In genomic region chr14:95460647-95461478, GRCh38 we compare ENCODE assay signal across 8 cellular contexts. TPM values are rescaled to one million over a fixed set of nuclear protein-coding genes. Genes with fewer than 3 reads are reported as not detected.
DNase-seq lines count a peak whose midpoint lies in the region; ATAC-seq and TF ChIP-seq lines count a peak whose summit lies in the region.

No MANE protein-coding gene starts in this region.

- H3K79me2 ChIP-seq in smooth muscle cell (ENCODE audit: low read depth) = no peaks in the 10 kb centered on the region

- no peak overlapping the region for H3K4me3 Mint-ChIP-seq in natural killer cell treated with Interleukin-12 subunit alpha and Interleukin-12 subunit beta and Interleukin-15 and Interleukin-18, amount 100 ng/mL, for 72 hours

- H3K9me3 Mint-ChIP-seq in natural killer cell treated with Interleukin-12 subunit alpha and Interleukin-12 subunit beta and Interleukin-15 and Interleukin-18, amount 100 ng/mL, for 72 hours = no peaks in the 10 kb centered on the region

- H3K4me3 ChIP-seq in right cardiac atrium (ENCODE audit: low read length) (no peak overlapping the region), smooth muscle cell (no peak overlapping the region)

- no peak overlapping the region for H3K9ac ChIP-seq in smooth muscle cell (ENCODE audit: low read depth)

- DNase-seq in right cardiac atrium (peak in 2 of 3 donors; percentile 47 to 66), cardiac septum (ENCODE audit: low spot score) (no peak), RWPE1 (ENCODE audit: low spot score) (peak; percentile 90), hippocampal formation (lab: John Stamatoyannopoulos, UW) (peak; percentile 67 to 72), smooth muscle cell (lab: John Stamatoyannopoulos, UW; ENCODE audit: unreplicated experiment) (peak; percentile 19), GM19240 (ENCODE audit: insufficient read length, low spot score) (no peak)
- no peak for DNase-seq in natural killer cell treated with Interleukin-12 subunit alpha and Interleukin-12 subunit beta and Interleukin-15 and Interleukin-18, amount 100 ng/mL, for 72 hours (ENCODE audit: low spot score)

- TF ChIP-seq CTCF in RWPE1 (conservative IDR thresholded peaks at IDR 0.05; ENCODE audit: low read depth) (no peak), smooth muscle cell (IDR thresholded peaks at IDR 0.05; ENCODE audit: borderline replicate concordance, insufficient read depth, poor library complexity, severe bottlenecking) (no peak)

- H3K4me1 ChIP-seq in right cardiac atrium (ENCODE audit: control insufficient read depth, insufficient read depth, low read length) = peaks cover 7% of the 10 kb centered on the region
- H3K4me1 ChIP-seq in smooth muscle cell (ENCODE audit: low read depth) = peaks cover 10% of the 10 kb centered on the region

- CTCF ChIA-PET in RWPE1 (lab: Yijun Ruan, JAX) = interaction anchor here (1.2 to 1.6 kb wide), 3 partner anchors 9 to 66 kb away, joined by 4 to 5 read pairs (median 5); no protein-coding TSS in a partner anchor

- intact Hi-C loops in right cardiac atrium (cut with DNase I) (no loop called here), cardiac septum (cut with DNase I) (no loop called here)

- peak overlapping the region; percentile 26 for H3K4me2 ChIP-seq in smooth muscle cell

- H3K27me3 ChIP-seq in right cardiac atrium (ENCODE audit: control insufficient read depth, insufficient read depth) = no peaks in the 10 kb centered on the region
- H3K27me3 ChIP-seq in smooth muscle cell (ENCODE audit: low read depth) = peaks cover 2% of the 10 kb centered on the region

- H3K27ac ChIP-seq in right cardiac atrium (ENCODE audit: low read length) (no peak overlapping the region), RWPE1 (peak overlapping the region; percentile 78), smooth muscle cell (ENCODE audit: low read depth) (no peak overlapping the region)

- peaks cover 13% of the 10 kb centered on the region for H3K36me3 Mint-ChIP-seq in natural killer cell treated with Interleukin-12 subunit alpha and Interleukin-12 subunit beta and Interleukin-15 and Interleukin-18, amount 100 ng/mL, for 72 hours

- no peaks in the 10 kb centered on the region for H3K36me3 ChIP-seq in smooth muscle cell (ENCODE audit: low read depth)

- H2AFZ ChIP-seq in smooth muscle cell (ENCODE audit: low read depth) = no peak overlapping the region

- ATAC-seq in right cardiac atrium = peak in 1 of 2 donors; percentile 50
- ATAC-seq in natural killer cell treated with Interleukin-12 subunit alpha and Interleukin-12 subunit beta and Interleukin-15 and Interleukin-18, amount 100 ng/mL, for 72 hours = no peak
- ATAC-seq in HG02763 (IDR thresholded peaks at IDR 0.05; ENCODE audit: unreplicated experiment) = no peak

- H3F3A ChIP-seq in smooth muscle cell (ENCODE audit: low read depth) = no peaks in the 10 kb centered on the region

- H3K27me3 Mint-ChIP-seq in natural killer cell treated with Interleukin-12 subunit alpha and Interleukin-12 subunit beta and Interleukin-15 and Interleukin-18, amount 100 ng/mL, for 72 hours = no peaks in the 10 kb centered on the region

- 37% methylated on average over 29 of the region's 29 CpGs for WGBS in right cardiac atrium
- 25% methylated on average over 29 of the region's 29 CpGs for WGBS in smooth muscle cell (ENCODE audit: low lambda C conversion rate)

- peaks cover 8 to 19% of the 10 kb centered on the region in 2 donors for H3K4me1 Mint-ChIP-seq in natural killer cell treated with Interleukin-12 subunit alpha and Interleukin-12 subunit beta and Interleukin-15 and Interleukin-18, amount 100 ng/mL, for 72 hours (ENCODE audit: low read depth in 2 of 2)

- H3K9me3 ChIP-seq in right cardiac atrium (ENCODE audit: control insufficient read depth, low read length) = no peaks in the 10 kb centered on the region
- no peaks in the 10 kb centered on the region for H3K9me3 ChIP-seq in smooth muscle cell (replicated peaks; ENCODE audit: low read depth)

- peaks cover 11% of the 10 kb centered on the region for H4K20me1 ChIP-seq in smooth muscle cell (ENCODE audit: low read depth)

- H3K27ac Mint-ChIP-seq in natural killer cell treated with Interleukin-12 subunit alpha and Interleukin-12 subunit beta and Interleukin-15 and Interleukin-18, amount 100 ng/mL, for 72 hours = no peak overlapping the region

- POLR2A ChIA-PET in RWPE1 (lab: Yijun Ruan, JAX; ENCODE audit: low non-redundant PET) = interaction anchor here (0.6 kb wide), 1 partner anchor 10 kb away, joined by 3 read pairs; no protein-coding TSS in a partner anchor

RNA-seq across cellular contexts. Expression of gene SYNE3, which starts 55.6 kb away (rescaled TPM):
- total RNA-seq in right cardiac atrium = 10 to 100 TPM; 12.1 to 18.0 (median 14.8) TPM
- 5.2 TPM for polyA plus RNA-seq in right cardiac atrium
- total RNA-seq in cardiac septum = 12.4 TPM
- total RNA-seq in smooth muscle cell = 4.0 and 4.2 TPM in 2 replicates
- 2.7 and 4.1 TPM in 2 replicates for polyA plus RNA-seq in smooth muscle cell
- total RNA-seq in natural killer cell treated with Interleukin-12 subunit alpha and Interleukin-12 subunit beta and Interleukin-15 and Interleukin-18, amount 100 ng/mL, for 72 hours = 10 to 100 TPM; 46.9 to 62.4 TPM

Comparison
In these comparisons a context has a peak if more than half of its experiments do, and no peak if none do; other contexts are left out.
1. DNase-seq: peak in right cardiac atrium (2 of 3), RWPE1 (single experiment), hippocampal formation (2 of 2) and smooth muscle cell (single experiment); none in cardiac septum (single experiment), natural killer cell treated with Interleukin-12 subunit alpha and Interleukin-12 subunit beta and Interleukin-15 and Interleukin-18, amount 100 ng/mL, for 72 hours (single experiment) and GM19240 (single experiment).